ENCODE assay signal across 28 cellular contexts in genomic region chr2:139492301-139492700, GRCh38.
"Had no signal": no experiment of that assay in that cellular context is flagged by ENCODE, and none has a peak within 500 bp of the region (broad histone marks: within the 10 kb centered on the region; RNA-seq: fewer than 3 reads in every experiment).

No MANE protein-coding gene starts in this region.

- H3K27ac ChIP-seq: adrenal gland, body of pancreas, cardiac muscle cell, gastrocnemius medialis, left lung, lower lobe of right lung, spleen, thoracic aorta, uterus had no signal

- H3K27me3 ChIP-seq: adrenal gland, body of pancreas, cardiac muscle cell, gastrocnemius medialis, left lung, spleen, uterus had no signal

- H3K4me1 ChIP-seq: adrenal gland, body of pancreas, gastrocnemius medialis, left lung, lower lobe of right lung, spleen, uterus had no signal

- H3K9me3 ChIP-seq: adrenal gland, body of pancreas, gastrocnemius medialis, left lung, lower lobe of right lung, thoracic aorta, uterus had no signal

- H3K4me3 ChIP-seq: adrenal gland, body of pancreas, cardiac muscle cell, gastrocnemius medialis, left lung, lower lobe of right lung, spleen, thoracic aorta, uterus had no signal

- H3K36me3 ChIP-seq: adrenal gland, cardiac muscle cell, gastrocnemius medialis, left lung, lower lobe of right lung, spleen, thoracic aorta, uterus had no signal

- ATAC-seq: body of pancreas; effector memory CD8-positive, alpha-beta T cell; gastrocnemius medialis; left lung; lower lobe of right lung; natural killer cell; right cardiac atrium; stimulated activated naive CD8-positive, alpha-beta T cell treated with anti-CD3 and anti-CD28 coated beads, Interleukin-15, Interleukin-2, amounts not matched to agents 100 U/mL and 50 U/mL, for 24 hours had no signal

- DNase-seq: activated CD4-positive, alpha-beta memory T cell treated with anti-CD3 and anti-CD28 coated beads for 36 hours; activated CD4-positive, alpha-beta T cell treated with anti-CD3 and anti-CD28 coated beads, Interleukin-2, amount 10 ng/mL, durations not matched to agents 24 days and 14 days; activated CD4-positive, CD25-positive, alpha-beta regulatory T cell treated with anti-CD3 and anti-CD28 coated beads, Interleukin-2, amount 50 U/mL, for 72 hours; activated CD8-positive, alpha-beta memory T cell treated with anti-CD3 and anti-CD28 coated beads, Interleukin-2, amount 50 U/mL, for 4 hours; activated effector memory CD4-positive, alpha-beta T cell treated with anti-CD3 and anti-CD28 coated beads, Interleukin-2, amount 50 U/mL, for 16 hours; activated naive CD4-positive, alpha-beta T cell treated with anti-CD3 and anti-CD28 coated beads for 36 hours; activated naive CD8-positive, alpha-beta T cell treated with anti-CD3 and anti-CD28 coated beads for 36 hours; activated T-cell treated with anti-CD3 and anti-CD28 coated beads, Interleukin-2, amount 50 U/mL, for 1 hour; adrenal gland; aorta; body of pancreas; cortex of kidney; effector memory CD8-positive, alpha-beta T cell; erythroblast; gastrocnemius medialis; glutamatergic neuron; left lung; lower lobe of right lung; mesenchymal stem cell; natural killer cell; right cardiac atrium; spleen; stimulated activated CD4-positive, alpha-beta T cell treated with anti-CD3 and anti-CD28 coated beads, Interleukin-2, amount 100 ng/mL, for 48 hours; stimulated activated naive CD8-positive, alpha-beta T cell treated with anti-CD3 and anti-CD28 coated beads, Interleukin-15, Interleukin-2, amounts not matched to agents 100 U/mL and 50 U/mL, for 24 hours; uterus had no signal

- FAIRE-seq: islet of Langerhans had no signal
